ENCODE assay signal across 8 cellular contexts in genomic region chr3:123586131-123586530, GRCh38. TPM values are rescaled to one million over a fixed set of nuclear protein-coding genes. Genes with fewer than 3 reads are reported as not detected.
DNase-seq lines count a peak whose midpoint lies in the region; ATAC-seq and TF ChIP-seq lines count a peak whose summit lies in the region.

No MANE protein-coding gene starts in this region.

- 3 to 5% (median 4%) methylated on average over 10 of the region's 10 CpGs for WGBS in adrenal gland, 4 donors

- peak overlapping the region; percentile 87 for H3K4me2 ChIP-seq in Loucy (ENCODE audit: low read depth, low read length, poor library complexity, severe bottlenecking)

- TF ChIP-seq CTCF in Loucy (conservative IDR thresholded peaks at IDR 0.05; ENCODE audit: low read length) (no peak), Peyer's patch (IDR thresholded peaks at IDR 0.05) (no peak), adrenal gland (IDR thresholded peaks at IDR 0.05) (no peak), type B pancreatic cell (conservative IDR thresholded peaks at IDR 0.05) (no peak)

- H3K36me3 ChIP-seq in Loucy (ENCODE audit: insufficient read depth, low read length) (no peaks in the 10 kb centered on the region), Peyer's patch (peaks cover 0 to 4% (median 0%) of the 10 kb centered on the region in 3 donors), adrenal gland (replicated peaks in 1 of 2) (peaks cover 0 to 3% of the 10 kb centered on the region in 2 donors)

- H3K27me3 ChIP-seq in Loucy (ENCODE audit: insufficient read depth, low read length, poor library complexity, severe bottlenecking) = no peaks in the 10 kb centered on the region
- no peaks in the 10 kb centered on the region for H3K27me3 ChIP-seq in Peyer's patch
- H3K27me3 ChIP-seq in adrenal gland = no peaks in the 10 kb centered on the region

- ATAC-seq in GM21528 (IDR thresholded peaks at IDR 0.05; ENCODE audit: low FRiP score, unreplicated experiment) = no peak

- H3K4me3 Mint-ChIP-seq in type B pancreatic cell = no peak overlapping the region

- TF ChIP-seq POLR2A in Peyer's patch (IDR thresholded peaks at IDR 0.05) = no peak
- no peak for TF ChIP-seq POLR2A in adrenal gland (IDR thresholded peaks at IDR 0.05)

- H3K27ac Mint-ChIP-seq in type B pancreatic cell = no peak overlapping the region

- no peaks in the 10 kb centered on the region for H4K20me1 ChIP-seq in Loucy (ENCODE audit: insufficient read depth, low read length, poor library complexity, severe bottlenecking)

- peak overlapping the region; percentile 86 for H3K9ac ChIP-seq in Loucy (ENCODE audit: low read depth, low read length, poor library complexity, severe bottlenecking)

- peaks cover 36% of the 10 kb centered on the region for H3K4me1 ChIP-seq in Loucy (ENCODE audit: insufficient read depth, low read length, poor library complexity, severe bottlenecking)
- H3K4me1 ChIP-seq in Peyer's patch = peaks cover 0 to 19% (median 0%) of the 10 kb centered on the region in 4 donors
- peaks cover 9 to 31% of the 10 kb centered on the region in 2 donors for H3K4me1 ChIP-seq in adrenal gland (replicated peaks in 1 of 2)

- H3K9me2 ChIP-seq in Loucy (replicated peaks; ENCODE audit: low read depth, low read length) = no peaks in the 10 kb centered on the region

- peak overlapping the region; percentile 96 for H2AFZ ChIP-seq in Loucy (ENCODE audit: low read length)

- H3K4me3 ChIP-seq in Loucy (ENCODE audit: low read length, poor library complexity, severe bottlenecking) (peak overlapping the region; percentile 93), Peyer's patch (peak overlapping the region; percentile 76 to 98 (median 81)), adrenal gland (peak overlapping the region in 3 of 4 donors; percentile 9 to 97 (median 82))

- peaks cover 12% of the 10 kb centered on the region for H3K4me1 Mint-ChIP-seq in type B pancreatic cell (ENCODE audit: unreplicated experiment)

- H3F3A ChIP-seq in Loucy (ENCODE audit: low read depth) = no peaks in the 10 kb centered on the region

- H3K9me3 ChIP-seq in Loucy (ENCODE audit: insufficient read depth, low read depth, low read length) = peaks cover 17% of the 10 kb centered on the region; the same call in 1 of the 2 replicates
- H3K9me3 ChIP-seq in Peyer's patch = peaks cover 0 to 11% (median 4%) of the 10 kb centered on the region in 4 donors
- peaks cover 0 to 7% (median 0%) of the 10 kb centered on the region in 3 donors for H3K9me3 ChIP-seq in adrenal gland (replicated peaks in 1 of 3)

- DNase-seq in DMS153 (lab: John Stamatoyannopoulos, UW) = peak; percentile 49
- peak; percentile 28 to 63 (median 59) for DNase-seq in Peyer's patch
- peak; percentile 25 to 76 (median 32) for DNase-seq in adrenal gland
- peak; percentile 61 for DNase-seq in iPS-NIHi11 (ENCODE audit: low spot score)
- DNase-seq in stimulated activated CD4-positive, alpha-beta T cell treated with anti-CD3 and anti-CD28 coated beads, Interleukin-15, amount 100 ng/mL, for 48 hours (ENCODE audit: low read depth in 2 of 2) = peak; percentile 12 to 27
- no peak for DNase-seq in type B pancreatic cell (ENCODE audit: extremely low spot score, unreplicated experiment)

- H3K27ac ChIP-seq in Peyer's patch = peak overlapping the region; percentile 79 to 95 (median 90)
- H3K27ac ChIP-seq in adrenal gland = peak overlapping the region in 4 of 5 donors; percentile 84 to 96 (median 94)

- H3K36me3 Mint-ChIP-seq in type B pancreatic cell = peaks cover 15% of the 10 kb centered on the region

- peaks cover 37% of the 10 kb centered on the region for H3K79me2 ChIP-seq in Loucy (ENCODE audit: insufficient read depth, low read length)

- intact Hi-C loops in adrenal gland (cut with DNase I) = no loop called here

- no peaks in the 10 kb centered on the region for H3K27me3 Mint-ChIP-seq in type B pancreatic cell

- H3K9me3 Mint-ChIP-seq in type B pancreatic cell = peaks cover under 1% of the 10 kb centered on the region

RNA-seq across cellular contexts. Expression of gene HACD2, which starts 1.3 kb away (rescaled TPM):
- 10 to 100 TPM; 19.8 to 53.6 (median 27.6) TPM for total RNA-seq in Peyer's patch
- 10 to 100 TPM; 14.2 to 29.9 (median 23.0) TPM for total RNA-seq in adrenal gland
- 10 to 100 TPM in 1 of 3 donors, 1 to 10 TPM in 2; 5.1 to 22.0 (median 8.1) TPM for polyA plus RNA-seq in adrenal gland
- total RNA-seq in type B pancreatic cell (ENCODE audit: low replicate concordance) = 30.4 and 31.9 TPM in 2 replicates
